ENCODE assay signal across 8 cellular contexts in genomic region chrX:57453901-57454300, GRCh38.
A peak's percentile ranks its signal among the peaks of the same experiment; 100 is the strongest.
DNase-seq lines count a peak whose midpoint lies in the region; ATAC-seq, FAIRE-seq and TF ChIP-seq lines count a peak whose summit lies in the region.

No MANE protein-coding gene starts in this region.

- peak; percentile 76 for TF ChIP-seq CTCF in GM13977 (IDR thresholded peaks at IDR 0.05; ENCODE audit: extremely low read depth, insufficient read depth, missing control alignments)
- peak; percentile 34 for TF ChIP-seq CTCF in RWPE2 (IDR thresholded peaks at IDR 0.05; ENCODE audit: poor library complexity, severe bottlenecking)
- TF ChIP-seq CTCF in endothelial cell of umbilical vein (IDR thresholded peaks at IDR 0.05; ENCODE audit: extremely low read depth in 1 of 2, insufficient read depth in 1 of 2, low read depth in 1 of 2, low read length in 2 of 2) = peak; percentile 35 to 44

- H4K20me1 ChIP-seq in endothelial cell of umbilical vein (replicated peaks; ENCODE audit: control insufficient read depth, extremely low read depth, insufficient read depth, low read length) = no peaks in the 10 kb centered on the region

- no peak overlapping the region for H3K9ac ChIP-seq in endothelial cell of umbilical vein (replicated peaks; ENCODE audit: extremely low read depth, insufficient read depth, low read length)

- no TSS peak for BruUV-seq in endothelial cell of umbilical vein (replicated peaks; lab: Mats Ljungman, UMichigan)

- no peak overlapping the region for H3K4me3 ChIP-seq in RWPE2 (ENCODE audit: severe bottlenecking)
- no peak overlapping the region for H3K4me3 ChIP-seq in endothelial cell of umbilical vein (replicated peaks in 1 of 3; ENCODE audit: insufficient read depth in 1 of 3, low read depth in 1 of 3, low read length in 3 of 3)

- no peak for TF ChIP-seq POLR2A in endothelial cell of umbilical vein (IDR thresholded peaks at IDR 0.05; ENCODE audit: low read depth, low read length)

- H3K27ac ChIP-seq in RWPE2 (ENCODE audit: poor library complexity, severe bottlenecking) = no peak overlapping the region
- no peak overlapping the region for H3K27ac ChIP-seq in endothelial cell of umbilical vein (ENCODE audit: insufficient read depth, low read depth, low read length)

- H3K9me1 ChIP-seq in endothelial cell of umbilical vein (replicated peaks; ENCODE audit: control insufficient read depth, extremely low read depth, insufficient read depth, low read length) = no peaks in the 10 kb centered on the region

- in situ Hi-C loops in GM13977 (cut with MboI; ENCODE audit: low pct_unique_long_range_greater_than_20kb, low sequenced_read_pairs, unreplicated experiment) = loop anchor here (25.0 kb wide), 1 partner anchor 642 kb away; no protein-coding TSS in a partner anchor

- no peaks in the 10 kb centered on the region for H3K9me3 ChIP-seq in RWPE2 (ENCODE audit: severe bottlenecking)
- no peaks in the 10 kb centered on the region for H3K9me3 ChIP-seq in endothelial cell of umbilical vein (replicated peaks; ENCODE audit: control insufficient read depth, insufficient read depth, low read length)

- peak; percentile 68 for FAIRE-seq in endothelial cell of umbilical vein (lab: Jason Lieb, UNC)

- H3K79me2 ChIP-seq in endothelial cell of umbilical vein (ENCODE audit: control insufficient read depth, insufficient read depth, low read length) = no peaks in the 10 kb centered on the region

- intact Hi-C loops in endothelial cell of umbilical vein (cut with micrococcal nuclease) = loop anchor here (1.0 to 5.0 kb wide), 5 partner anchors 125 to 453 kb away; no protein-coding TSS in a partner anchor

- H3K4me1 ChIP-seq in RWPE2 (ENCODE audit: insufficient read depth, poor library complexity, severe bottlenecking) (no peaks in the 10 kb centered on the region), endothelial cell of umbilical vein (ENCODE audit: control insufficient read depth, extremely low read depth, insufficient read depth, low read length) (peaks cover 42% of the 10 kb centered on the region)

- dilution Hi-C loops in endothelial cell of umbilical vein (cut with MboI; ENCODE audit: extremely low pct_ligation_motif_present, low sequenced_read_pairs) = no loop called here

- POLR2A ChIA-PET in endothelial cell of umbilical vein (lab: Charles Lee) = no interaction called here

- H2AFZ ChIP-seq in endothelial cell of umbilical vein (ENCODE audit: low read depth, low read length) = peak overlapping the region; percentile 9

- no peaks in the 10 kb centered on the region for H3K36me3 ChIP-seq in RWPE2 (ENCODE audit: low read depth)
- H3K36me3 ChIP-seq in endothelial cell of umbilical vein (ENCODE audit: control insufficient read depth in 2 of 2, extremely low read depth in 1 of 2, insufficient read depth in 2 of 2, low read length in 2 of 2) = no peaks in the 10 kb centered on the region

- DNase-seq in Ammon's horn (ENCODE audit: low spot score) (peak; percentile 3), GM13977 (ENCODE audit: low spot score) (peak; percentile 31), RWPE2 (ENCODE audit: low spot score) (no peak), endothelial cell of umbilical vein (ENCODE audit: low read depth, low spot score) (peak; percentile 36), glomerular visceral epithelial cell (ENCODE audit: extremely low spot score) (no peak), NCI-H1436 treated with DMSO at 0.1 percent for 48 hours (lab: John Stamatoyannopoulos, UW) (no peak)
- DNase-seq in stimulated activated CD4-positive, alpha-beta T cell treated with anti-CD3 and anti-CD28 coated beads, Interleukin-4, amount 100 ng/mL, for 24 hours = peak; percentile 2

- CTCF ChIA-PET in endothelial cell of umbilical vein (lab: Charles Lee) = interaction anchor here (0.8 to 1.6 kb wide), 4 partner anchors 9 to 298 kb away, joined by 3 to 10 read pairs (median 6); no protein-coding TSS in a partner anchor

- peak; percentile 66 for ATAC-seq in HG03025 (IDR thresholded peaks at IDR 0.05; ENCODE audit: low FRiP score, unreplicated experiment)
- no peak for ATAC-seq in RWPE2 (ENCODE audit: low read depth)

- H3K27me3 ChIP-seq in RWPE2 (ENCODE audit: insufficient read depth, poor library complexity, severe bottlenecking) = no peaks in the 10 kb centered on the region
- H3K27me3 ChIP-seq in endothelial cell of umbilical vein (ENCODE audit: control insufficient read depth in 2 of 2, insufficient read depth in 2 of 2, low read length in 2 of 2) = no peaks in the 10 kb centered on the region

- no peak overlapping the region for H3K4me2 ChIP-seq in endothelial cell of umbilical vein (ENCODE audit: insufficient read depth, low read length)

TF ChIP-seq in endothelial cell of umbilical vein, 7 proteins besides CTCF, POLR2A, EP300 and RAD21:
- TF ChIP-seq GATA2 (IDR thresholded peaks at IDR 0.05; ENCODE audit: insufficient read depth, insufficient read length, low read depth, low read length) (no peak), MAX (IDR thresholded peaks at IDR 0.05; ENCODE audit: insufficient read depth, insufficient read length) (no peak), MYC (IDR thresholded peaks at IDR 0.05; ENCODE audit: low read depth, low read length) (no peak)

Comparison
In these comparisons a context has a peak if more than half of its experiments do, and no peak if none do; other contexts are left out.
1. DNase-seq: peak in Ammon's horn (single experiment), GM13977 (single experiment), endothelial cell of umbilical vein (single experiment) and stimulated activated CD4-positive, alpha-beta T cell treated with anti-CD3 and anti-CD28 coated beads, Interleukin-4, amount 100 ng/mL, for 24 hours (single experiment); none in RWPE2 (single experiment), glomerular visceral epithelial cell (single experiment) and NCI-H1436 treated with DMSO at 0.1 percent for 48 hours (single experiment).
2. Peak in every context shown above with its lines, with median percentiles within 50 percentile points of each other: CTCF ChIP-seq.